In genomic region chr6:114998492-114998891, GRCh38 we compare ENCODE assay signal across 17 cellular contexts.
DNase-seq lines count a peak whose midpoint lies in the region; ATAC-seq, FAIRE-seq and TF ChIP-seq lines count a peak whose summit lies in the region.
"Had no signal": no experiment of that assay in that cellular context is flagged by ENCODE, and none has a peak within 500 bp of the region (broad histone marks: within the 10 kb centered on the region; RNA-seq: fewer than 3 reads in every experiment).

No MANE protein-coding gene starts in this region.

- POLR2A ChIA-PET in activated B cell treated with CpG ODN at 0.5 μM for 24 hours (lab: Charles Lee), result no interaction called here

- peaks cover 1 to 11% (median 5%) of the 10 kb centered on the region in 3 donors for H3K4me1 Mint-ChIP-seq in IgD-negative memory B cell
- no peaks in the 10 kb centered on the region for H3K4me1 Mint-ChIP-seq in activated B cell treated with CpG ODN at 0.5 μM for 24 hours

- CTCF ChIA-PET in activated B cell treated with CpG ODN at 0.5 μM for 24 hours (lab: Charles Lee), result no interaction called here

- DNase-seq in DMS53 (lab: John Stamatoyannopoulos, UW) (peak; percentile 21), DMS53 treated with DMSO at 0.1 percent for 48 hours (lab: John Stamatoyannopoulos, UW; ENCODE audit: unreplicated experiment) (no peak), activated B cell treated with CpG ODN at 0.5 μM for 24 hours (no peak), frontal cortex (ENCODE audit: low spot score in 2 of 2) (no peak), NCI-H187 (lab: John Stamatoyannopoulos, UW) (no peak)
- no peak for DNase-seq in activated T-cell treated with anti-CD3 and anti-CD28 coated beads, Interleukin-2, amount 50 U/mL, for 48 hours
- DNase-seq: C1 segment of cervical spinal cord, COR-L47, NCI-H1092 treated with DMSO at 0.1 percent for 48 hours, NCI-H1694, NCI-H69, SIG-M5 had no signal

- no peak for FAIRE-seq in frontal cortex (lab: Jason Lieb, UNC)
- FAIRE-seq: GM19239, HTR-8/SVneo, K562 had no signal

- H3K36me3 Mint-ChIP-seq in IgD-negative memory B cell, result peaks cover 3% of the 10 kb centered on the region
- H3K36me3 Mint-ChIP-seq in activated B cell treated with CpG ODN at 0.5 μM for 24 hours (ENCODE audit: low read depth), result no peaks in the 10 kb centered on the region

- H3K9me3 Mint-ChIP-seq in IgD-negative memory B cell (peaks cover 0 to 4% (median 2%) of the 10 kb centered on the region in 3 donors), activated B cell treated with CpG ODN at 0.5 μM for 24 hours (peaks cover 2% of the 10 kb centered on the region)

- H3K4me3 Mint-ChIP-seq in IgD-negative memory B cell, result peak overlapping the region in 3 of 4 donors; percentile 84 to 95 (median 94)
- peak overlapping the region; percentile 66 for H3K4me3 Mint-ChIP-seq in activated B cell treated with CpG ODN at 0.5 μM for 24 hours

- H3K27ac Mint-ChIP-seq in IgD-negative memory B cell (peak overlapping the region in 1 of 3 donors; percentile 91), activated B cell treated with CpG ODN at 0.5 μM for 24 hours (no peak overlapping the region)

- ATAC-seq in activated B cell treated with CpG ODN at 0.5 μM for 24 hours (ENCODE audit: low read depth) (no peak), HG03196 (IDR thresholded peaks at IDR 0.05; ENCODE audit: unreplicated experiment) (no peak)
- ATAC-seq: K562 had no signal

- no peaks in the 10 kb centered on the region for H3K27me3 Mint-ChIP-seq in IgD-negative memory B cell
- H3K27me3 Mint-ChIP-seq in activated B cell treated with CpG ODN at 0.5 μM for 24 hours, result no peaks in the 10 kb centered on the region

- no peak for TF ChIP-seq CTCF in activated B cell treated with CpG ODN at 0.5 μM for 24 hours (IDR thresholded peaks at IDR 0.05)

- intact Hi-C loops in activated B cell treated with CpG ODN at 0.5 μM for 24 hours (cut with micrococcal nuclease), result no loop called here
